ENCODE assay signal across 8 cellular contexts in genomic region chr4:26410385-26411293, GRCh38.
DNase-seq lines count a peak whose midpoint lies in the region; ATAC-seq, FAIRE-seq and TF ChIP-seq lines count a peak whose summit lies in the region.

No MANE protein-coding gene starts in this region.

- peaks cover 0 to 13% (median 5%) of the 10 kb centered on the region in 4 donors for H3K4me1 Mint-ChIP-seq in CD4-positive, CD25-positive, alpha-beta regulatory T cell

- TF ChIP-seq CTCF in GM13976 (IDR thresholded peaks at IDR 0.05; ENCODE audit: borderline replicate concordance, control extremely low read depth, extremely low read depth, insufficient read depth, missing control alignments) (peak; percentile 39), K562 (IDR thresholded peaks at IDR 0.05 in 2 of 3, conservative IDR thresholded peaks at IDR 0.05 in 1 of 3; ENCODE audit: insufficient read depth in 2 of 3, low read depth in 1 of 3, low read length in 3 of 3) (peak; percentile 46 to 77 (median 55); a peak in 4 of 6 replicates)

- no peak overlapping the region for H3K9ac ChIP-seq in K562 (ENCODE audit: insufficient read depth in 1 of 2, low read depth in 2 of 2, low read length in 2 of 2)

- CTCF ChIA-PET in K562 (lab: Yijun Ruan, JAX; ENCODE audit: low intra/inter-chr PET ratio) = interaction anchor here (0.6 to 2.5 kb wide), 9 partner anchors 30 to 423 kb away, joined by 3 to 14 read pairs (median 3); no protein-coding TSS in a partner anchor

- peak overlapping the region in 1 of 3 donors; percentile 35 for H3K27ac Mint-ChIP-seq in CD4-positive, CD25-positive, alpha-beta regulatory T cell

- no peaks in the 10 kb centered on the region for H3K27me3 ChIP-seq in CD4-positive, CD25-positive, alpha-beta regulatory T cell (ENCODE audit: control insufficient read depth, insufficient read depth, low read length)
- no peaks in the 10 kb centered on the region for H3K27me3 ChIP-seq in K562 (ENCODE audit: control insufficient read depth in 2 of 2, insufficient read depth in 2 of 2, low read length in 2 of 2)

- peak; percentile 79 for FAIRE-seq in K562 (lab: Jason Lieb, UNC)

- DNase-seq in CD4-positive, CD25-positive, alpha-beta regulatory T cell = peak; percentile 10 to 74 (median 64)
- DNase-seq in GM13976 (ENCODE audit: low spot score) (peak; percentile 61), NCI-H748 treated with DMSO at 0.1 percent for 48 hours (lab: John Stamatoyannopoulos, UW) (peak; percentile 15), K562 (ENCODE audit: extremely low read depth in 1 of 4, low spot score in 3 of 4) (peak; percentile 14 to 67 (median 18)), inferior parietal cortex (ENCODE audit: extremely low spot score) (peak; percentile 95), superior temporal gyrus (ENCODE audit: extremely low spot score) (peak; percentile 98)

- no peaks in the 10 kb centered on the region for H3K4me1 ChIP-seq in CD4-positive, CD25-positive, alpha-beta regulatory T cell (ENCODE audit: control insufficient read depth, insufficient read depth, low read length, poor library complexity, severe bottlenecking)
- no peaks in the 10 kb centered on the region for H3K4me1 ChIP-seq in K562 (replicated peaks in 1 of 2; ENCODE audit: control insufficient read depth in 2 of 2, insufficient read depth in 2 of 2, low read length in 2 of 2)

- 8% methylated on average over 2 of the region's 2 CpGs for WGBS in K562 (ENCODE audit: insufficient coverage, low coverage, missing lambda C conversion rate)

- peaks cover 19% of the 10 kb centered on the region for H3K36me3 ChIP-seq in CD4-positive, CD25-positive, alpha-beta regulatory T cell (ENCODE audit: control insufficient read depth, insufficient read depth, low read length)
- H3K36me3 ChIP-seq in K562 (ENCODE audit: control insufficient read depth, insufficient read depth, low read length) = peaks cover 14% of the 10 kb centered on the region; the same call in 2 of the 3 replicates

- H3K4me3 Mint-ChIP-seq in CD4-positive, CD25-positive, alpha-beta regulatory T cell = no peak overlapping the region

- TF ChIP-seq POLR2A in K562 (conservative IDR thresholded peaks at IDR 0.05) = no peak

- H3K79me2 ChIP-seq in K562 (ENCODE audit: control insufficient read depth, insufficient read depth, low read length) = no peaks in the 10 kb centered on the region

- no peak overlapping the region for H3K4me3 ChIP-seq in CD4-positive, CD25-positive, alpha-beta regulatory T cell (ENCODE audit: low read depth, low read length)
- no peak overlapping the region for H3K4me3 ChIP-seq in K562

- peaks cover 0 to 8% (median 2%) of the 10 kb centered on the region in 7 donors for H3K9me3 Mint-ChIP-seq in CD4-positive, CD25-positive, alpha-beta regulatory T cell

- no peak overlapping the region for H3K27ac ChIP-seq in CD4-positive, CD25-positive, alpha-beta regulatory T cell (ENCODE audit: insufficient read depth, low read length, poor library complexity, severe bottlenecking)
- no peak overlapping the region for H3K27ac ChIP-seq in K562 (ENCODE audit: extremely low read depth, low read depth, low read length)

- peaks cover 9% of the 10 kb centered on the region in 2 experiments for H3K9me3 ChIP-seq in CD4-positive, CD25-positive, alpha-beta regulatory T cell (ENCODE audit: control insufficient read depth in 2 of 2, low read length in 2 of 2)
- H3K9me3 ChIP-seq in K562 (replicated peaks; ENCODE audit: control insufficient read depth, insufficient read depth, low read depth, low read length) = peaks cover 4% of the 10 kb centered on the region; the same call in 1 of the 2 replicates

- peaks cover 25% of the 10 kb centered on the region for H3K36me3 Mint-ChIP-seq in CD4-positive, CD25-positive, alpha-beta regulatory T cell

- TF ChIP-seq RAD21 in K562 (CRISPR knock-in tag; conservative IDR thresholded peaks at IDR 0.05 in 1 of 2, IDR thresholded peaks at IDR 0.05 in 1 of 2) = peak; percentile 78 to 88

- no peak for TF ChIP-seq EP300 in K562 (IDR thresholded peaks at IDR 0.05; ENCODE audit: low read length)

- ATAC-seq in CD4-positive, CD25-positive, alpha-beta regulatory T cell (ENCODE audit: low read depth in 2 of 2) = no peak
- ATAC-seq in HG03378 (IDR thresholded peaks at IDR 0.05; ENCODE audit: unreplicated experiment) = peak; percentile 64
- ATAC-seq in K562 = peak; percentile 84
- no peak for ATAC-seq in HG03571 (IDR thresholded peaks at IDR 0.05; ENCODE audit: unreplicated experiment)

- H3K27me3 Mint-ChIP-seq in CD4-positive, CD25-positive, alpha-beta regulatory T cell = no peaks in the 10 kb centered on the region

- no peak overlapping the region for H3K4me2 ChIP-seq in K562 (ENCODE audit: insufficient read depth, low read length)

- no peak overlapping the region for H2AFZ ChIP-seq in K562 (ENCODE audit: low read depth, low read length)

- intact Hi-C loops in K562 (cut with micrococcal nuclease) = loop anchor here (1.0 to 10.0 kb wide), 3 partner anchors 80 to 328 kb away; no protein-coding TSS in a partner anchor

- H4K20me1 ChIP-seq in K562 (replicated peaks; ENCODE audit: control insufficient read depth, insufficient read depth, low read length) = no peaks in the 10 kb centered on the region

- no peaks in the 10 kb centered on the region for H3K9me1 ChIP-seq in K562 (ENCODE audit: control insufficient read depth, insufficient read depth, low read length)

- POLR2A ChIA-PET in K562 (lab: Yijun Ruan, JAX) = no interaction called here

- no TSS peak for BruUV-seq in K562 (replicated peaks; lab: Mats Ljungman, UMichigan)

- in situ Hi-C loops in GM13976 (cut with MboI; ENCODE audit: low sequenced_read_pairs, unreplicated experiment) (loop anchor here (10.0 kb wide), 1 partner anchor 336 kb away; no protein-coding TSS in a partner anchor), K562 (cut with MboI) (loop anchor here (25.0 kb wide), 1 partner anchor 348 kb away; no protein-coding TSS in a partner anchor)

TF ChIP-seq in K562, 482 proteins besides CTCF, POLR2A, EP300 and RAD21 (continues in another document):
- peak; percentile 41; the same call in 1 of the 2 replicates for TF ChIP-seq DEAF1 (CRISPR knock-in tag; IDR thresholded peaks at IDR 0.05)
- TF ChIP-seq TCF3 (CRISPR knock-in tag; IDR thresholded peaks at IDR 0.05) = no peak
- peak; percentile 44; the same call in 1 of the 2 replicates for TF ChIP-seq SMC3 (conservative IDR thresholded peaks at IDR 0.05; ENCODE audit: insufficient read depth, low read depth, low read length)
- TF ChIP-seq CHD4 (IDR thresholded peaks at IDR 0.05; ENCODE audit: insufficient read depth, insufficient replicate concordance, low read depth, low read length, poor library complexity, severe bottlenecking) = no peak
- TF ChIP-seq HSF4 (CRISPR knock-in tag; IDR thresholded peaks at IDR 0.05; ENCODE audit: borderline replicate concordance) = no peak
- no peak for TF ChIP-seq PML (IDR thresholded peaks at IDR 0.05; ENCODE audit: low read length)
- no peak for TF ChIP-seq GTF2E2 (tag; IDR thresholded peaks at IDR 0.05)
- TF ChIP-seq ZNF668 (CRISPR knock-in tag; IDR thresholded peaks at IDR 0.05) = no peak
- TF ChIP-seq ZNF311 (CRISPR knock-in tag; IDR thresholded peaks at IDR 0.05) = no peak
- no peak for TF ChIP-seq CEBPB (tag; IDR thresholded peaks at IDR 0.05)

Comparison
In these comparisons a context has a peak if more than half of its experiments do, and no peak if none do; other contexts are left out.
1. ATAC-seq: peak in HG03378 (single experiment) and K562 (single experiment); none in CD4-positive, CD25-positive, alpha-beta regulatory T cell (0 of 2) and HG03571 (single experiment).
2. DNase-seq: peak in every context shown above with its lines; median percentile 98 in superior temporal gyrus; 95 in inferior parietal cortex; 64 in CD4-positive, CD25-positive, alpha-beta regulatory T cell; 61 in GM13976; 18 in K562; 15 in NCI-H748 treated with DMSO at 0.1 percent for 48 hours.